ENCODE assay signal across 7 cellular contexts in genomic region chr18:33334781-33335180, GRCh38.
"Had no signal": no experiment of that assay in that cellular context is flagged by ENCODE, and none has a peak within 500 bp of the region (broad histone marks: within the 10 kb centered on the region; RNA-seq: fewer than 3 reads in every experiment).

No MANE protein-coding gene starts in this region.

- ATAC-seq: GM12878 had no signal

- FAIRE-seq: GM12878, GM12891, GM12892, GM18507, GM19239 had no signal

- H3K4me3 ChIP-seq: GM12878 had no signal

- DNase-seq: GDM1, GF-D8 had no signal
